Comparison of ENCODE assay signal across 29 cellular contexts in genomic region chr17:27420211-27420950, GRCh38.
"Had no signal": no experiment of that assay in that cellular context is flagged by ENCODE, and none has a peak within 500 bp of the region (broad histone marks: within the 10 kb centered on the region; RNA-seq: fewer than 3 reads in every experiment).

No MANE protein-coding gene starts in this region.

- H3K79me2 ChIP-seq: parathyroid adenoma had no signal

- H3K9me3 ChIP-seq: lower lobe of right lung, neutrophil, right atrium auricular region, right lobe of liver, tibial nerve, vagina had no signal

- H3K27ac ChIP-seq: lower lobe of right lung, neutrophil, parathyroid adenoma, right atrium auricular region, right lobe of liver, tibial nerve, vagina had no signal

- H3K4me1 ChIP-seq: lower lobe of right lung, parathyroid adenoma, right atrium auricular region, right lobe of liver, tibial nerve, vagina had no signal

- H2AFZ ChIP-seq: parathyroid adenoma had no signal

- H3K9ac ChIP-seq: parathyroid adenoma had no signal

- H3K27ac Mint-ChIP-seq: naive thymus-derived CD8-positive, alpha-beta T cell; nephron; progenitor cell of endocrine pancreas; stimulated activated memory B cell treated with anti-CD40 and anti-IgM and Interleukin-4, amounts not matched to agents 10 μg/mL and 1 μg/mL and 100 μg/mL, for 72 hours; stimulated activated naive CD8-positive, alpha-beta T cell treated with anti-CD3 and anti-CD28 coated beads, Interleukin-15, amount 100 ng/mL, for 72 hours; type B pancreatic cell had no signal

- H3K4me2 ChIP-seq: smooth muscle cell had no signal

- H3K27me3 ChIP-seq: neutrophil, right atrium auricular region, right lobe of liver, tibial nerve, vagina had no signal

- DNase-seq: hippocampal formation; kidney glomerular epithelial cell; left cardiac atrium; left ventricle myocardium superior; lower lobe of right lung; mammary epithelial cell; mesenchymal stem cell; naive thymus-derived CD8-positive, alpha-beta T cell; occipital lobe; right lobe of liver; stimulated activated CD4-positive, alpha-beta T cell treated with anti-CD3 and anti-CD28 coated beads, Interleukin-1b, Interleukin-23, amount 100 ng/mL, for 48 hours; stimulated activated CD4-positive, alpha-beta T cell treated with anti-CD3 and anti-CD28 coated beads, Interleukin-2, amount 100 ng/mL, for 48 hours; stimulated activated CD4-positive, alpha-beta T cell treated with anti-CD3 and anti-CD28 coated beads, Interleukin-4, amount 100 ng/mL, for 4 hours; stimulated activated CD8-positive, alpha-beta memory T cell treated with anti-CD3 and anti-CD28 coated beads, Interleukin-4, amount 100 ng/mL, for 48 hours; stimulated activated naive CD4-positive, alpha-beta T cell treated with Interleukin-2 at 50 U/mL for 16 hours; stimulated activated naive CD8-positive, alpha-beta T cell treated with anti-CD3 and anti-CD28 coated beads, Interleukin-15, amount 100 ng/mL, for 72 hours; substantia nigra had no signal

- H3K36me3 Mint-ChIP-seq: naive thymus-derived CD8-positive, alpha-beta T cell; stimulated activated memory B cell treated with anti-CD40 and anti-IgM and Interleukin-4, amounts not matched to agents 10 μg/mL and 1 μg/mL and 100 μg/mL, for 72 hours; type B pancreatic cell had no signal

- H3K4me3 Mint-ChIP-seq: naive thymus-derived CD8-positive, alpha-beta T cell; nephron; neural crest cell; stimulated activated memory B cell treated with anti-CD40 and anti-IgM and Interleukin-4, amounts not matched to agents 10 μg/mL and 1 μg/mL and 100 μg/mL, for 72 hours; stimulated activated naive CD8-positive, alpha-beta T cell treated with anti-CD3 and anti-CD28 coated beads, Interleukin-15, amount 100 ng/mL, for 72 hours; type B pancreatic cell had no signal

- H3K9me3 Mint-ChIP-seq: naive thymus-derived CD8-positive, alpha-beta T cell; nephron; neural crest cell; stimulated activated memory B cell treated with anti-CD40 and anti-IgM and Interleukin-4, amounts not matched to agents 10 μg/mL and 1 μg/mL and 100 μg/mL, for 72 hours; stimulated activated naive CD8-positive, alpha-beta T cell treated with anti-CD3 and anti-CD28 coated beads, Interleukin-15, amount 100 ng/mL, for 72 hours; type B pancreatic cell had no signal

- H3K4me1 Mint-ChIP-seq: naive thymus-derived CD8-positive, alpha-beta T cell; nephron; neural crest cell; stimulated activated memory B cell treated with anti-CD40 and anti-IgM and Interleukin-4, amounts not matched to agents 10 μg/mL and 1 μg/mL and 100 μg/mL, for 72 hours had no signal

- H3K27me3 Mint-ChIP-seq: progenitor cell of endocrine pancreas; stimulated activated memory B cell treated with anti-CD40 and anti-IgM and Interleukin-4, amounts not matched to agents 10 μg/mL and 1 μg/mL and 100 μg/mL, for 72 hours; stimulated activated naive CD8-positive, alpha-beta T cell treated with anti-CD3 and anti-CD28 coated beads, Interleukin-15, amount 100 ng/mL, for 72 hours had no signal

- ATAC-seq: left cardiac atrium; left lobe of liver; left ventricle myocardium superior; lower lobe of right lung; naive thymus-derived CD8-positive, alpha-beta T cell; stimulated activated memory B cell treated with anti-CD40 and anti-IgM and Interleukin-4, amounts not matched to agents 10 μg/mL and 1 μg/mL and 100 μg/mL, for 72 hours; stimulated activated naive CD8-positive, alpha-beta T cell treated with anti-CD3 and anti-CD28 coated beads, Interleukin-15, amount 100 ng/mL, for 72 hours had no signal
